In the genomic region with DNA sequence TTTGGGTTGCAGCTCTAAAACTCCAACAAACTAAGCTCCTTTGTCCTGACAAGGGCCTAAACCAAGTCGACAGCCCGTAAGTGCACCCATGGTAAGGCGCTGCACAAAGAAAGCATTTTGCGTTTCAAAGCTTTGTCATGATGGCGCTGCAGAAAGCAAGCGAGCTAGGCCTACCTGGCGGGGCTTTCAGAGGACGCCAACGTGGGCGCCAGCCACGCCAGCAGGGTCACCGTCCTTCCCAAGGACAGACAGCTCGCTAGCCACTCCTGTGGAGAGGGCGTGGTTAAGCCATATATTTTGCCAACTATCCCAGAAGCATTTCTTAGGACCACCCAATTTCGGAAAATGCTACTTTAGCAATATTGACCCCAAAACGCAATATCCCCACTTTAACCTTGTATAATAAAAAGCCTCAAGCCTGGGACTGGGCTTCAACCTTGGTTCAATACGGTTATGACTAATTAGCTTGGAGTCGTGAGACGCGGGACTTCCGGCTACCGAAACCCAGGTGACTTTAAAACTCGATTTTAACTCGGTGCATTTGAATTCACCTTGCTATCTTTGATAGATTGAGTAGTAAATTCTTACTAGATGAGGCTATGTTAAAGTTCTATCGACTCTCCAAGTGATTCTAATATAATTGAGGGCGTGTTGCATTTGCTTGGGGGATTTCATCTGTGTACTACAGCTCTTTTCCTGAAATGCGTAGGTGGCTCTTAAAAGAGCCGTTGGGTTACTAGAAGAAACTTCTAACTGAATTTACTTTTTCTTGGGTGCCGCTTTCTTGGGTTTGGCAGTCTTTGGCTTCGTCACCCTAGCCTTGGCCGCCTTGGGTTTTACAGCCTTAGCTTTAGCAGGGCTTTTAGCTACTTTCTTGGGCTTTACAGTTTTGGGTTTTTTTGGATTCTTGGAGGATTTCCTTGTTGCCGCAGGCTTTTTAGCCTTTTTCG, we compare ENCODE assay signal across 9 cellular contexts. TPM values are rescaled to one million over a fixed set of nuclear protein-coding genes. Genes with fewer than 3 reads are reported as not detected.
A peak's percentile ranks its signal among the peaks of the same experiment; 100 is the strongest.
DNase-seq lines count a peak whose midpoint lies in the region; ATAC-seq and TF ChIP-seq lines count a peak whose summit lies in the region.
"Had no signal": no experiment of that assay in that cellular context is flagged by ENCODE, and none has a peak within 500 bp of the region (broad histone marks: within the 10 kb centered on the region; RNA-seq: fewer than 3 reads in every experiment).

No MANE protein-coding gene starts in this region.

- WGBS in mesenchymal stem cell = 73% methylated on average over 33 of the region's 33 CpGs

- H3K18ac ChIP-seq in mesenchymal stem cell (ENCODE audit: low read depth in 1 of 2, low read length in 2 of 2) = peak overlapping the region in 1 of 2 experiments; percentile 2

- H3K9ac ChIP-seq in mesenchymal stem cell (ENCODE audit: low read length) = peak overlapping the region; percentile 84

- ATAC-seq in activated T-cell treated with anti-CD3 and anti-CD28 coated beads, Interleukin-2, amount 50 U/mL, for 4 hours = no peak

- H3K4me2 ChIP-seq in mesenchymal stem cell (ENCODE audit: low read length, poor library complexity, severe bottlenecking) = no peak overlapping the region

- no peaks in the 10 kb centered on the region for H3K36me3 Mint-ChIP-seq in activated T-cell treated with anti-CD3 and anti-CD28 coated beads, Interleukin-2, amount 50 U/mL, for 4 hours (ENCODE audit: insufficient read depth)
- no peaks in the 10 kb centered on the region for H3K36me3 Mint-ChIP-seq in type B pancreatic cell

- H4K91ac ChIP-seq in mesenchymal stem cell (ENCODE audit: low read length) = no peak overlapping the region

- H3K14ac ChIP-seq in mesenchymal stem cell (ENCODE audit: low read length in 2 of 2) = no peak overlapping the region

- H2AFZ ChIP-seq in mesenchymal stem cell (ENCODE audit: low read depth, low read length) = no peak overlapping the region

- DNase-seq in activated T-cell treated with anti-CD3 and anti-CD28 coated beads, Interleukin-2, amount 50 U/mL, for 4 hours = no peak
- no peak for DNase-seq in activated T-cell treated with anti-CD3 and anti-CD28 coated beads, Interleukin-2, amount 50 U/mL, for 48 hours
- DNase-seq in coronary artery (ENCODE audit: low spot score) (no peak), mesenchymal stem cell (no peak), type B pancreatic cell (ENCODE audit: extremely low spot score, unreplicated experiment) (no peak), DMS153 (lab: John Stamatoyannopoulos, UW) (no peak), SKM-1 treated with dmso at 0.1 percent for 144 hours (lab: John Stamatoyannopoulos, UW; ENCODE audit: unreplicated experiment) (no peak), head of caudate nucleus (no peak)
- DNase-seq: RPMI8226 had no signal

- no peaks in the 10 kb centered on the region for H3K27me3 ChIP-seq in mesenchymal stem cell (ENCODE audit: control insufficient read depth in 1 of 2, insufficient read depth in 1 of 2, low read length in 2 of 2)

- H3K27ac ChIP-seq in coronary artery = peak overlapping the region; percentile 73 to 83
- no peak overlapping the region for H3K27ac ChIP-seq in mesenchymal stem cell (ENCODE audit: low read length, poor library complexity, severe bottlenecking)

- no peaks in the 10 kb centered on the region for H3K36me3 ChIP-seq in mesenchymal stem cell (ENCODE audit: control insufficient read depth in 1 of 2, insufficient read depth in 2 of 2, low read depth in 1 of 2, low read length in 2 of 2)

- H3K4ac ChIP-seq in mesenchymal stem cell (ENCODE audit: low read depth in 1 of 2, low read length in 2 of 2) = no peak overlapping the region

- no peak overlapping the region for H2BK12ac ChIP-seq in mesenchymal stem cell (ENCODE audit: low read length in 2 of 2)

- intact Hi-C loops in head of caudate nucleus (cut with DNase I) = no loop called here

- H3K23ac ChIP-seq in mesenchymal stem cell (ENCODE audit: low read length in 2 of 2) = no peak overlapping the region

- peak overlapping the region; percentile 80 for H4K8ac ChIP-seq in mesenchymal stem cell (ENCODE audit: low read length)

- H3K9me3 ChIP-seq in mesenchymal stem cell (ENCODE audit: control insufficient read depth, low read length) = no peaks in the 10 kb centered on the region

- no peaks in the 10 kb centered on the region for H3K4me1 ChIP-seq in mesenchymal stem cell (ENCODE audit: control insufficient read depth, insufficient read depth, low read depth, low read length)

- H3K4me3 ChIP-seq in coronary artery (peak overlapping the region; percentile 66), mesenchymal stem cell (ENCODE audit: insufficient read depth in 1 of 2, low read depth in 1 of 2, low read length in 2 of 2) (peak overlapping the region in 1 of 2 experiments; percentile 73)

- no peaks in the 10 kb centered on the region for H3K79me1 ChIP-seq in mesenchymal stem cell (replicated peaks; ENCODE audit: low read length, poor library complexity, severe bottlenecking)

- peaks cover 23% of the 10 kb centered on the region for H3K4me1 Mint-ChIP-seq in activated T-cell treated with anti-CD3 and anti-CD28 coated beads, Interleukin-2, amount 50 U/mL, for 4 hours (ENCODE audit: low read depth)
- H3K4me1 Mint-ChIP-seq in type B pancreatic cell (ENCODE audit: unreplicated experiment) = no peaks in the 10 kb centered on the region

- H2BK120ac ChIP-seq in mesenchymal stem cell (ENCODE audit: low read depth, low read length) = no peak overlapping the region

- H3K4me3 Mint-ChIP-seq in activated T-cell treated with anti-CD3 and anti-CD28 coated beads, Interleukin-2, amount 50 U/mL, for 4 hours = peak overlapping the region; percentile 69
- H3K4me3 Mint-ChIP-seq in type B pancreatic cell = peak overlapping the region; percentile 80

- no peaks in the 10 kb centered on the region for H3K9me3 Mint-ChIP-seq in activated T-cell treated with anti-CD3 and anti-CD28 coated beads, Interleukin-2, amount 50 U/mL, for 4 hours
- H3K9me3 Mint-ChIP-seq in type B pancreatic cell = no peaks in the 10 kb centered on the region

- H2AK5ac ChIP-seq in mesenchymal stem cell (ENCODE audit: low read length, severe bottlenecking) = no peak overlapping the region

- no peak overlapping the region for H2BK15ac ChIP-seq in mesenchymal stem cell (ENCODE audit: low read depth, poor library complexity, severe bottlenecking)

- H3K27me3 Mint-ChIP-seq in activated T-cell treated with anti-CD3 and anti-CD28 coated beads, Interleukin-2, amount 50 U/mL, for 4 hours (ENCODE audit: low read depth) = no peaks in the 10 kb centered on the region
- no peaks in the 10 kb centered on the region for H3K27me3 Mint-ChIP-seq in type B pancreatic cell

- H3K27ac Mint-ChIP-seq in type B pancreatic cell = peak overlapping the region; percentile 66

- no peak overlapping the region for H2BK5ac ChIP-seq in mesenchymal stem cell (ENCODE audit: low read depth, low read length, poor library complexity, severe bottlenecking)

- TF ChIP-seq CTCF in coronary artery (IDR thresholded peaks at IDR 0.05) = no peak
- TF ChIP-seq CTCF in type B pancreatic cell (conservative IDR thresholded peaks at IDR 0.05) = no peak

RNA-seq across cellular contexts. Expression of a gene that starts 54.0 kb away (rescaled TPM):
- total RNA-seq in activated T-cell treated with anti-CD3 and anti-CD28 coated beads, Interleukin-2, amount 50 U/mL, for 4 hours = 10 to 100 TPM in 2 of 3 donors, 1 to 10 TPM in 1; 9.3 to 14.5 (median 11.3) TPM
- 12.8 TPM for polyA plus RNA-seq in mesenchymal stem cell (2013, experiment 1 of 2)
- polyA plus RNA-seq in mesenchymal stem cell (2013, experiment 2 of 2) = 12.3 TPM
- total RNA-seq in type B pancreatic cell (ENCODE audit: low replicate concordance) = 6.9 and 16.1 TPM in 2 replicates
